ENCODE assay signal across 20 cellular contexts in genomic region chr3:40951636-40952035, GRCh38.
DNase-seq lines count a peak whose midpoint lies in the region; TF ChIP-seq lines count a peak whose summit lies in the region.
"Had no signal": no experiment of that assay in that cellular context is flagged by ENCODE, and none has a peak within 500 bp of the region (broad histone marks: within the 10 kb centered on the region; RNA-seq: fewer than 3 reads in every experiment).

No MANE protein-coding gene starts in this region.

- H3K27ac ChIP-seq in colonic mucosa, result no peak overlapping the region
- H3K27ac ChIP-seq: hepatocyte, SJSA1, thoracic aorta, vagina had no signal

- no peaks in the 10 kb centered on the region for H3K4me1 ChIP-seq in colonic mucosa
- H3K4me1 ChIP-seq: vagina had no signal

- TF ChIP-seq CTCF in cardiac fibroblast (IDR thresholded peaks at IDR 0.05; ENCODE audit: low read depth, low read length) (no peak), GM10266 (IDR thresholded peaks at IDR 0.05; ENCODE audit: control insufficient read depth, insufficient read depth, low read depth, missing control alignments) (no peak), colonic mucosa (IDR thresholded peaks at IDR 0.05) (no peak)

- H3K9me3 ChIP-seq in colonic mucosa, result no peaks in the 10 kb centered on the region
- H3K9me3 ChIP-seq: vagina had no signal

- no peaks in the 10 kb centered on the region for H3K27me3 ChIP-seq in colonic mucosa
- H3K27me3 ChIP-seq: hepatocyte, SJSA1, vagina had no signal

- intact Hi-C loops in colonic mucosa (cut with DNase I), result no loop called here

- DNase-seq in ELR (ENCODE audit: low read depth) (peak; percentile 57), NCI-H226 (peak; percentile 13), cardiac fibroblast (ENCODE audit: low read depth in 2 of 2) (peak; percentile 49 to 89), non-pigmented ciliary epithelial cell (ENCODE audit: low read depth) (peak; percentile 88), GM10266 (ENCODE audit: extremely low spot score) (no peak), DMS153 (lab: John Stamatoyannopoulos, UW) (no peak), colonic mucosa (no peak)
- DNase-seq: activated CD4-positive, alpha-beta T cell treated with anti-CD3 and anti-CD28 coated beads for 48 hours; activated naive CD8-positive, alpha-beta T cell treated with anti-CD3 and anti-CD28 coated beads, Interleukin-2, amount 10 ng/mL, durations not matched to agents 7 days and 5 days; AML-193; CD8-positive, alpha-beta memory T cell; DMS79 treated with DMSO at 0.1 percent for 48 hours; NCI-H1417 treated with DMSO at 0.1 percent for 48 hours; NCI-H524; NK-92 treated with Interleukin-12 subunit alpha and Interleukin-12 subunit beta, amount 100 ng/mL, for 24 hours had no signal

- no peak overlapping the region for H3K9ac ChIP-seq in colonic mucosa (ENCODE audit: low read depth in 2 of 2, low read length in 2 of 2)

- no peaks in the 10 kb centered on the region for H3K36me3 ChIP-seq in colonic mucosa
- H3K36me3 ChIP-seq: SJSA1, thoracic aorta, vagina had no signal

- no peak overlapping the region for H3K4me3 ChIP-seq in cardiac fibroblast (replicated peaks in 1 of 2; ENCODE audit: low read depth in 2 of 2, low read length in 2 of 2)
- H3K4me3 ChIP-seq in colonic mucosa, result no peak overlapping the region
- H3K4me3 ChIP-seq: GM23338, hepatocyte, SJSA1, thoracic aorta, vagina had no signal

Comparison
In these comparisons a context has a peak if more than half of its experiments do, and no peak if none do; other contexts are left out.
1. DNase-seq: peak in ELR (single experiment), NCI-H226 (single experiment), cardiac fibroblast (2 of 2) and non-pigmented ciliary epithelial cell (single experiment); none in GM10266 (single experiment), DMS153 (single experiment) and colonic mucosa (single experiment).